Comparison of ENCODE assay signal across 24 cellular contexts in genomic region chr3:70072754-70073153, GRCh38.
"Had no signal": no experiment of that assay in that cellular context is flagged by ENCODE, and none has a peak within 500 bp of the region (broad histone marks: within the 10 kb centered on the region; RNA-seq: fewer than 3 reads in every experiment).

No MANE protein-coding gene starts in this region.

- H3K9me3 ChIP-seq: heart right ventricle, left ventricle myocardium inferior, tibial nerve had no signal

- H3K36me3 ChIP-seq: heart right ventricle, left ventricle myocardium inferior, tibial nerve had no signal

- H3K27ac Mint-ChIP-seq: activated CD4-positive, alpha-beta T cell treated with anti-CD3 and anti-CD28 coated beads for 36 hours; activated naive CD4-positive, alpha-beta T cell treated with anti-CD3 and anti-CD28 coated beads for 36 hours; activated naive CD8-positive, alpha-beta T cell treated with anti-CD3 and anti-CD28 coated beads, Interleukin-2, amount 10 ng/mL, durations not matched to agents 7 days and 5 days; activated T-helper 1 cell treated with anti-CD3 and anti-CD28 coated beads, Interleukin-12 subunit alpha, Interleukin-12 subunit beta, Interleukin-2, Interleukin-4 antibody, amounts not matched to agents 30 ng/mL and 10 ng/mL and 1 ng/mL, durations not matched to agents 14 hours and 24 hours and 36 hours; natural killer cell; T-helper 2 cell treated with Interferon-gamma antibody and Interleukin-4, amounts not matched to agents 5 μg/mL and 100 μg/mL, for 36 hours had no signal

- H3K27ac ChIP-seq: foreskin keratinocyte, left ventricle myocardium inferior, skin epidermis had no signal

- DNase-seq: activated CD4-positive, alpha-beta T cell treated with anti-CD3 and anti-CD28 coated beads for 36 hours; activated CD4-positive, alpha-beta T cell treated with anti-CD3 and anti-CD28 coated beads, Interleukin-2, amount 50 U/mL, for 4 hours; activated CD4-positive, CD25-positive, alpha-beta regulatory T cell; activated effector memory CD4-positive, alpha-beta T cell treated with anti-CD3 and anti-CD28 coated beads, Interleukin-2, amount 50 U/mL, for 16 hours; activated naive CD4-positive, alpha-beta T cell treated with anti-CD3 and anti-CD28 coated beads for 36 hours; activated naive CD8-positive, alpha-beta T cell treated with anti-CD3 and anti-CD28 coated beads, Interleukin-2, amount 10 ng/mL, durations not matched to agents 7 days and 5 days; activated T-cell treated with anti-CD3 and anti-CD28 coated beads for 4 hours; caudate nucleus; foreskin keratinocyte; heart right ventricle; left ventricle myocardium inferior; mesendoderm; natural killer cell; posterior cingulate gyrus; stimulated activated CD4-positive, alpha-beta T cell treated with anti-CD3 and anti-CD28 coated beads, Interleukin-12 subunit alpha, Interleukin-12 subunit beta, amount 100 ng/mL, for 4 hours; stimulated activated CD4-positive, alpha-beta T cell treated with anti-CD3 and anti-CD28 coated beads, Interleukin-4, amount 100 ng/mL, for 1 hour; stimulated activated naive CD8-positive, alpha-beta T cell treated with anti-CD3 and anti-CD28 coated beads, Interleukin-15, Interleukin-2, amounts not matched to agents 100 U/mL and 50 U/mL, for 24 hours; T-helper 1 cell had no signal

- H3K36me3 Mint-ChIP-seq: activated naive CD8-positive, alpha-beta T cell treated with anti-CD3 and anti-CD28 coated beads, Interleukin-2, amount 10 ng/mL, durations not matched to agents 7 days and 5 days; natural killer cell had no signal

- H3K4me3 ChIP-seq: lung, skin epidermis had no signal

- H3K4me1 Mint-ChIP-seq: activated CD4-positive, alpha-beta T cell treated with anti-CD3 and anti-CD28 coated beads for 36 hours; activated naive CD8-positive, alpha-beta T cell treated with anti-CD3 and anti-CD28 coated beads, Interleukin-2, amount 10 ng/mL, durations not matched to agents 7 days and 5 days; natural killer cell had no signal

- H3K4me1 ChIP-seq: foreskin keratinocyte had no signal

- ATAC-seq: activated CD4-positive, alpha-beta T cell treated with anti-CD3 and anti-CD28 coated beads for 36 hours; esophagus mucosa; foreskin keratinocyte; heart right ventricle; natural killer cell; stimulated activated naive CD8-positive, alpha-beta T cell treated with anti-CD3 and anti-CD28 coated beads, Interleukin-15, Interleukin-2, amounts not matched to agents 100 U/mL and 50 U/mL, for 24 hours had no signal

- H3K4me3 Mint-ChIP-seq: activated CD4-positive, alpha-beta T cell treated with anti-CD3 and anti-CD28 coated beads for 36 hours; activated naive CD4-positive, alpha-beta T cell treated with anti-CD3 and anti-CD28 coated beads for 36 hours; activated naive CD8-positive, alpha-beta T cell treated with anti-CD3 and anti-CD28 coated beads, Interleukin-2, amount 10 ng/mL, durations not matched to agents 7 days and 5 days; activated T-helper 1 cell treated with anti-CD3 and anti-CD28 coated beads, Interleukin-12 subunit alpha, Interleukin-12 subunit beta, Interleukin-2, Interleukin-4 antibody, amounts not matched to agents 30 ng/mL and 10 ng/mL and 1 ng/mL, durations not matched to agents 14 hours and 24 hours and 36 hours; natural killer cell; T-helper 2 cell treated with Interferon-gamma antibody and Interleukin-4, amounts not matched to agents 5 μg/mL and 100 μg/mL, for 36 hours had no signal

- H3K9me3 Mint-ChIP-seq: activated naive CD4-positive, alpha-beta T cell treated with anti-CD3 and anti-CD28 coated beads for 36 hours; activated naive CD8-positive, alpha-beta T cell treated with anti-CD3 and anti-CD28 coated beads, Interleukin-2, amount 10 ng/mL, durations not matched to agents 7 days and 5 days; activated T-helper 1 cell treated with anti-CD3 and anti-CD28 coated beads, Interleukin-12 subunit alpha, Interleukin-12 subunit beta, Interleukin-2, Interleukin-4 antibody, amounts not matched to agents 30 ng/mL and 10 ng/mL and 1 ng/mL, durations not matched to agents 14 hours and 24 hours and 36 hours; T-helper 2 cell treated with Interferon-gamma antibody and Interleukin-4, amounts not matched to agents 5 μg/mL and 100 μg/mL, for 36 hours had no signal

- H3K27me3 ChIP-seq: tibial nerve had no signal
